30 cellular contexts compared by ENCODE assay signal in the genomic region with DNA sequence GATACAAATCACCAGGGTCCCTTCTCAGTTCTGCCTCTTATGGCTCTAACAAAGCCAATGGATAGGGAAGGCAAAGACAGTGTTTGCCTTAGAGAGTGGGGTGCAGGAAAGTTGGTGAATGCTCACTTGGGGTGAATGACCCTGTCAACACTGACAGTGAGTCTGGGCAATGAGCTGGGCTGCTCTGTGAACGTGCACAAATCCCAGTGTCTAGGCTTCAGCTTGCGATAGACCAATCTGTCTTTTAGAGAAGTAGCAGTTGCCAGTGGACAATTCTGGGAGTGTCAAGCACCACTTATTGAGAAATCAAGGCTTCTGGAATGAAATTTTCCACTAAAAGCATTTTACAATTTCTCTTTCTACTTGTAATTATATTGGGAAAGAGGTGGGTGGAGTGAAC.
DNase-seq lines count a peak whose midpoint lies in the region; ATAC-seq and TF ChIP-seq lines count a peak whose summit lies in the region.
"Had no signal": no experiment of that assay in that cellular context is flagged by ENCODE, and none has a peak within 500 bp of the region (broad histone marks: within the 10 kb centered on the region; RNA-seq: fewer than 3 reads in every experiment).

No MANE protein-coding gene starts in this region.

- no peaks in the 10 kb centered on the region for H3K79me2 ChIP-seq in OCI-LY7 (ENCODE audit: insufficient read depth, low read depth, low read length)

- H3K4me2 ChIP-seq in OCI-LY7 (ENCODE audit: low read length), result no peak overlapping the region

- intact Hi-C loops in left ventricle myocardium superior (cut with micrococcal nuclease), result no loop called here
- intact Hi-C loops in OCI-LY7 (cut with micrococcal nuclease; ENCODE audit: unreplicated experiment), result loop anchor here (10.0 kb wide), 1 partner anchor 351 kb away; no protein-coding TSS in a partner anchor

- H4K20me1 ChIP-seq in OCI-LY7 (ENCODE audit: insufficient read depth, low read length), result no peaks in the 10 kb centered on the region

- TF ChIP-seq CTCF in osteocyte (IDR thresholded peaks at IDR 0.05) (no peak), OCI-LY7 (conservative IDR thresholded peaks at IDR 0.05; ENCODE audit: low read length) (no peak)

- H3K4me3 Mint-ChIP-seq in osteocyte (ENCODE audit: unreplicated experiment), result no peak overlapping the region
- H3K4me3 Mint-ChIP-seq: activated naive CD8-positive, alpha-beta T cell treated with anti-CD3 and anti-CD28 coated beads, Interleukin-2, amount 50 U/mL, for 24 hours; activated T-cell treated with anti-CD3 and anti-CD28 coated beads, Interleukin-2, amount 50 U/mL, for 72 hours; CD8-positive, alpha-beta memory T cell; central memory CD8-positive, alpha-beta T cell; dendritic cell treated with granulocyte-macrophage colony-stimulating factor and Interleukin-4, amounts not matched to agents 40 ng/mL and 50 ng/mL, for 4 days; memory B cell; nephron progenitor cell; stimulated activated naive CD8-positive, alpha-beta T cell treated with anti-CD3 and anti-CD28 coated beads, Interleukin-15, Interleukin-2, amounts not matched to agents 100 ng/mL and 50 ng/mL, for 24 hours had no signal

- no peaks in the 10 kb centered on the region for H3K4me1 Mint-ChIP-seq in osteocyte (ENCODE audit: unreplicated experiment)
- H3K4me1 Mint-ChIP-seq: activated naive CD8-positive, alpha-beta T cell treated with anti-CD3 and anti-CD28 coated beads, Interleukin-2, amount 50 U/mL, for 24 hours; central memory CD8-positive, alpha-beta T cell; memory B cell; nephron progenitor cell had no signal

- peaks cover 36% of the 10 kb centered on the region for H3K27me3 ChIP-seq in adipocyte (replicated peaks; ENCODE audit: control insufficient read depth, insufficient read depth, low read length)
- no peaks in the 10 kb centered on the region for H3K27me3 ChIP-seq in SJCRH30
- H3K27me3 ChIP-seq: pancreas had no signal

- BruUV-seq in OCI-LY7 (replicated peaks; lab: Mats Ljungman, UMichigan), result no TSS peak

- H3K27ac Mint-ChIP-seq in osteocyte (ENCODE audit: unreplicated experiment), result no peak overlapping the region
- H3K27ac Mint-ChIP-seq: activated naive CD8-positive, alpha-beta T cell treated with anti-CD3 and anti-CD28 coated beads, Interleukin-2, amount 50 U/mL, for 24 hours; activated T-cell treated with anti-CD3 and anti-CD28 coated beads, Interleukin-2, amount 50 U/mL, for 72 hours; CD8-positive, alpha-beta memory T cell; dendritic cell treated with granulocyte-macrophage colony-stimulating factor and Interleukin-4, amounts not matched to agents 40 ng/mL and 50 ng/mL, for 4 days; memory B cell; nephron progenitor cell; stimulated activated naive CD8-positive, alpha-beta T cell treated with anti-CD3 and anti-CD28 coated beads, Interleukin-15, Interleukin-2, amounts not matched to agents 100 ng/mL and 50 ng/mL, for 24 hours had no signal

- no peak overlapping the region for H2AFZ ChIP-seq in OCI-LY7 (ENCODE audit: low read length)

- CTCF ChIA-PET in OCI-LY7 (lab: Charles Lee; ENCODE audit: unreplicated experiment), result no interaction called here

- peak; percentile 45 for ATAC-seq in left ventricle myocardium superior
- ATAC-seq: activated naive CD8-positive, alpha-beta T cell treated with anti-CD3 and anti-CD28 coated beads, Interleukin-2, amount 50 U/mL, for 24 hours; activated T-cell treated with anti-CD3 and anti-CD28 coated beads, Interleukin-2, amount 50 U/mL, for 72 hours; esophagus mucosa; foreskin keratinocyte; K562 had no signal

- POLR2A ChIA-PET in OCI-LY7 (lab: Charles Lee), result interaction anchor here (1.2 kb wide), 1 partner anchor 11 kb away, joined by 3 read pairs; no protein-coding TSS in a partner anchor

- H3K36me3 ChIP-seq in adipocyte (ENCODE audit: control insufficient read depth, insufficient read depth, low read length, severe bottlenecking) (no peaks in the 10 kb centered on the region), OCI-LY7 (ENCODE audit: insufficient read depth, low read length) (no peaks in the 10 kb centered on the region), SJCRH30 (no peaks in the 10 kb centered on the region)
- H3K36me3 ChIP-seq: heart right ventricle, pancreas had no signal

- H3K9me3 Mint-ChIP-seq in osteocyte (ENCODE audit: unreplicated experiment), result no peaks in the 10 kb centered on the region
- H3K9me3 Mint-ChIP-seq: activated naive CD8-positive, alpha-beta T cell treated with anti-CD3 and anti-CD28 coated beads, Interleukin-2, amount 50 U/mL, for 24 hours; activated T-cell treated with anti-CD3 and anti-CD28 coated beads, Interleukin-2, amount 50 U/mL, for 72 hours; CD8-positive, alpha-beta memory T cell; central memory CD8-positive, alpha-beta T cell; dendritic cell treated with granulocyte-macrophage colony-stimulating factor and Interleukin-4, amounts not matched to agents 40 ng/mL and 50 ng/mL, for 4 days; memory B cell; nephron progenitor cell; stimulated activated naive CD8-positive, alpha-beta T cell treated with anti-CD3 and anti-CD28 coated beads, Interleukin-15, Interleukin-2, amounts not matched to agents 100 ng/mL and 50 ng/mL, for 24 hours had no signal

- H3K27me3 Mint-ChIP-seq in osteocyte (ENCODE audit: unreplicated experiment), result peaks cover 23% of the 10 kb centered on the region

- H3K27ac ChIP-seq in OCI-LY7 (ENCODE audit: low read depth, low read length, poor library complexity, severe bottlenecking) (no peak overlapping the region), SJCRH30 (no peak overlapping the region)
- H3K27ac ChIP-seq: foreskin keratinocyte, pancreas had no signal

- H3K9me3 ChIP-seq in adipocyte (ENCODE audit: control insufficient read depth, low read length) (no peaks in the 10 kb centered on the region), OCI-LY7 (ENCODE audit: low read length) (no peaks in the 10 kb centered on the region), SJCRH30 (replicated peaks) (no peaks in the 10 kb centered on the region)
- H3K9me3 ChIP-seq: heart right ventricle, pancreas had no signal

- H3K4me1 ChIP-seq in adipocyte (ENCODE audit: control insufficient read depth, insufficient read depth, low read length), result peaks cover 20% of the 10 kb centered on the region
- no peaks in the 10 kb centered on the region for H3K4me1 ChIP-seq in OCI-LY7 (ENCODE audit: insufficient read depth, low read length, poor library complexity, severe bottlenecking)
- no peaks in the 10 kb centered on the region for H3K4me1 ChIP-seq in SJCRH30
- H3K4me1 ChIP-seq: foreskin keratinocyte, heart right ventricle, pancreas had no signal

- H3K9ac ChIP-seq in adipocyte (ENCODE audit: low read length), result no peak overlapping the region

- no peaks in the 10 kb centered on the region for H3K9me2 ChIP-seq in OCI-LY7 (ENCODE audit: insufficient read depth, low read length)

- H3K4me3 ChIP-seq in adipocyte (ENCODE audit: low read length) (no peak overlapping the region), OCI-LY7 (ENCODE audit: low read depth, low read length, poor library complexity, severe bottlenecking) (no peak overlapping the region), SJCRH30 (no peak overlapping the region)
- H3K4me3 ChIP-seq: heart right ventricle, K562, pancreas had no signal

- no peaks in the 10 kb centered on the region for H3K36me3 Mint-ChIP-seq in osteocyte (ENCODE audit: unreplicated experiment)
- H3K36me3 Mint-ChIP-seq: CD8-positive, alpha-beta memory T cell; memory B cell had no signal

- peak; percentile 18 for DNase-seq in MV-4-11 (lab: John Stamatoyannopoulos, UW)
- DNase-seq in adipocyte (ENCODE audit: low read depth), result peak; percentile 23
- no peak for DNase-seq in left ventricle myocardium superior
- DNase-seq in osteocyte (ENCODE audit: extremely low spot score, unreplicated experiment), result peak; percentile 32
- DNase-seq in OCI-LY7 (ENCODE audit: low spot score), result no peak
- DNase-seq in SJCRH30, result no peak
- DNase-seq in T-helper 2 cell, result no peak
- DNase-seq: activated CD4-positive, alpha-beta T cell treated with anti-CD3 and anti-CD28 coated beads, Interleukin-2, amount 50 U/mL, for 4 hours; activated CD4-positive, CD25-positive, alpha-beta regulatory T cell; activated naive CD4-positive, alpha-beta T cell; activated naive CD8-positive, alpha-beta T cell treated with anti-CD3 and anti-CD28 coated beads, Interleukin-2, amount 50 U/mL, for 24 hours; activated T-cell treated with anti-CD3 and anti-CD28 coated beads, Interleukin-2, amount 50 U/mL, for 72 hours; CD8-positive, alpha-beta memory T cell; DMS 273 treated with DMSO at 0.1 percent for 48 hours; foreskin keratinocyte; GOT3; heart right ventricle; NCI-H1417 treated with DMSO at 0.1 percent for 48 hours; NCI-H2081; NCI-H226; NCI-H526 treated with DMSO at 0.1 percent for 48 hours; nephron progenitor cell; pancreas; stimulated activated CD4-positive, alpha-beta T cell treated with anti-CD3 and anti-CD28 coated beads, Interleukin-1b, Interleukin-23, amount 100 ng/mL, for 48 hours had no signal

Comparison
In these comparisons a context has a peak if more than half of its experiments do, and no peak if none do; other contexts are left out.
1. DNase-seq: peak in MV-4-11 (single experiment), adipocyte (single experiment) and osteocyte (single experiment); none in left ventricle myocardium superior (single experiment), OCI-LY7 (single experiment), SJCRH30 (0 of 2) and T-helper 2 cell (0 of 5).